1 cellular context compared by ENCODE assay signal in genomic region chr18:77035788-77036187, GRCh38.
TF ChIP-seq lines count a peak whose summit lies in the region.

No MANE protein-coding gene starts in this region.

TF ChIP-seq in IMR-90, 13 proteins besides CTCF, POLR2A, EP300 and RAD21:
- TF ChIP-seq BHLHE40 (IDR thresholded peaks at IDR 0.05; ENCODE audit: low read depth, low read length), result peak; percentile 30; the same call in 1 of the 2 replicates
TF ChIP-seq in IMR-90: peak in this region for 1; not testable (repeated sequence) for 12.
